ENCODE assay signal across 31 cellular contexts in the genomic region with DNA sequence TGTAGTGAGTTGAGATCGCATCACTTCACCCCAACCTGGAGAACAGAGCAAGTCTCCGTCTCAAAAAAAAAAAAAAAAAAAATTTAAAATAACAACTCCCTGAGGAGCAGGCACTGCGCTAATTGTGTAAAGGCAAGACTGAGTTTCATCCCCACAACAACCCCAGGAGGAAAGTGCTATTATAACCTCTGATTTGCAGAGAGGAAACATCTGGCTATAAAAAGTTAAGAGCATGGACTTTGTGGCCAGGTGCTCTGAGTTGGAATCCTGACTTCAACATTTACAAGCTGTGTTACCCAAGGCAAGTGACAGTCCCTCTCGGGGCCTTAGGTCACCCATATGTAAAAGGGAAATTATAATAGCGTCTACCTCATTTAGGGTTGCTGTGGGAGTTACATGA.
"Had no signal": no experiment of that assay in that cellular context is flagged by ENCODE, and none has a peak within 500 bp of the region (broad histone marks: within the 10 kb centered on the region; RNA-seq: fewer than 3 reads in every experiment).

No MANE protein-coding gene starts in this region.

- DNase-seq: activated effector memory CD4-positive, alpha-beta T cell treated with anti-CD3 and anti-CD28 coated beads, Interleukin-2, amount 50 U/mL, for 16 hours; activated effector memory CD4-positive, alpha-beta T cell treated with Interleukin-2 at 50 U/mL for 16 hours; activated gamma-delta T cell; activated gamma-delta T cell treated with Interleukin-2 at 50 U/mL for 16 hours; activated naive CD4-positive, alpha-beta T cell; activated naive CD4-positive, alpha-beta T cell treated with anti-CD3 and anti-CD28 coated beads for 36 hours; activated naive CD4-positive, alpha-beta T cell treated with anti-CD3 and anti-CD28 coated beads, Interleukin-2, amount 10 ng/mL, durations not matched to agents 7 days and 5 days; activated naive CD4-positive, alpha-beta T cell treated with anti-CD3 and anti-CD28 coated beads, Interleukin-2, amount 50 U/mL, for 16 hours; activated naive CD4-positive, alpha-beta T cell treated with Interleukin-2 at 50 U/mL for 16 hours; activated naive CD8-positive, alpha-beta T cell treated with anti-CD3 and anti-CD28 coated beads for 36 hours; activated naive CD8-positive, alpha-beta T cell treated with anti-CD3 and anti-CD28 coated beads, Interleukin-2, amount 10 ng/mL, durations not matched to agents 7 days and 5 days; activated naive CD8-positive, alpha-beta T cell treated with anti-CD3 and anti-CD28 coated beads, Interleukin-2, amount 50 U/mL, for 24 hours; activated T-cell treated with anti-CD3 and anti-CD28 coated beads, Interleukin-2, amount 50 U/mL, for 24 hours; activated T-cell treated with anti-CD3 and anti-CD28 coated beads, Interleukin-2, amount 50 U/mL, for 4 hours; activated T-cell treated with anti-CD3 and anti-CD28 coated beads, Interleukin-2, amount 50 U/mL, for 48 hours; activated T-cell treated with anti-CD3 and anti-CD28 coated beads, Interleukin-2, amount 50 U/mL, for 72 hours; adrenal gland; amniotic stem cell; amygdala; anterior cingulate cortex; aorta; body of pancreas; brain microvascular endothelial cell; caudate nucleus; central memory CD4-positive, alpha-beta T cell; cerebellar nuclear complex had no signal

- FAIRE-seq: astrocyte, bronchial epithelial cell had no signal

- H3K36me3 ChIP-seq: adrenal gland, ascending aorta, brain microvascular endothelial cell, breast epithelium, cardiac muscle cell had no signal

- H3K4me1 ChIP-seq: adrenal gland, ascending aorta, body of pancreas, breast epithelium had no signal

- H3K4me3 ChIP-seq: adrenal gland, ascending aorta, body of pancreas, breast epithelium, cardiac muscle cell had no signal

- H3K27me3 ChIP-seq: ascending aorta, body of pancreas, brain microvascular endothelial cell, cardiac muscle cell had no signal

- H3K27ac ChIP-seq: adrenal gland, ascending aorta, body of pancreas, brain microvascular endothelial cell, breast epithelium, cardiac muscle cell had no signal
